ENCODE assay signal across 26 cellular contexts in genomic region chr12:120032242-120032641, GRCh38. TPM values are rescaled to one million over a fixed set of nuclear protein-coding genes. Genes with fewer than 3 reads are reported as not detected.
DNase-seq lines count a peak whose midpoint lies in the region; ATAC-seq lines count a peak whose summit lies in the region.
"Had no signal": no experiment of that assay in that cellular context is flagged by ENCODE, and none has a peak within 500 bp of the region (broad histone marks: within the 10 kb centered on the region; RNA-seq: fewer than 3 reads in every experiment).

No MANE protein-coding gene starts in this region.

- no peaks in the 10 kb centered on the region for H3K27me3 Mint-ChIP-seq in activated CD4-positive, alpha-beta T cell treated with anti-CD3 and anti-CD28 coated beads for 36 hours
- no peaks in the 10 kb centered on the region for H3K27me3 Mint-ChIP-seq in activated T-cell treated with anti-CD3 and anti-CD28 coated beads, Interleukin-2, amount 50 U/mL, for 72 hours (ENCODE audit: low read depth)
- H3K27me3 Mint-ChIP-seq in activated naive CD8-positive, alpha-beta T cell treated with anti-CD3 and anti-CD28 coated beads for 36 hours = no peaks in the 10 kb centered on the region
- no peaks in the 10 kb centered on the region for H3K27me3 Mint-ChIP-seq in stimulated activated naive CD8-positive, alpha-beta T cell treated with anti-CD3 and anti-CD28 coated beads, Interleukin-15, amount 100 ng/mL, for 72 hours
- H3K27me3 Mint-ChIP-seq: B cell had no signal

- H3K4me1 Mint-ChIP-seq in activated CD4-positive, alpha-beta T cell treated with anti-CD3 and anti-CD28 coated beads for 36 hours = peaks cover 28% of the 10 kb centered on the region
- peaks cover 24% of the 10 kb centered on the region for H3K4me1 Mint-ChIP-seq in activated T-cell treated with anti-CD3 and anti-CD28 coated beads, Interleukin-2, amount 50 U/mL, for 72 hours (ENCODE audit: low read depth)
- peaks cover 21% of the 10 kb centered on the region for H3K4me1 Mint-ChIP-seq in activated naive CD8-positive, alpha-beta T cell treated with anti-CD3 and anti-CD28 coated beads for 36 hours
- H3K4me1 Mint-ChIP-seq in stimulated activated naive CD8-positive, alpha-beta T cell treated with anti-CD3 and anti-CD28 coated beads, Interleukin-15, amount 100 ng/mL, for 72 hours = peaks cover 17% of the 10 kb centered on the region
- H3K4me1 Mint-ChIP-seq: B cell had no signal

- POLR2A ChIA-PET in activated CD4-positive, alpha-beta T cell treated with anti-CD3 and anti-CD28 coated beads for 36 hours (lab: Charles Lee) = interaction anchor here (0.6 kb wide), 1 partner anchor 208 kb away, joined by 4 read pairs; no protein-coding TSS in a partner anchor

- H3K27me3 ChIP-seq in H7 (ENCODE audit: control insufficient read depth, insufficient read depth, low read length) = no peaks in the 10 kb centered on the region

- peak; percentile 57 for ATAC-seq in activated CD4-positive, alpha-beta T cell treated with anti-CD3 and anti-CD28 coated beads for 36 hours
- no peak for ATAC-seq in activated T-cell treated with anti-CD3 and anti-CD28 coated beads, Interleukin-2, amount 50 U/mL, for 72 hours (replicated peaks in 1 of 2)
- ATAC-seq in stimulated activated naive CD8-positive, alpha-beta T cell treated with anti-CD3 and anti-CD28 coated beads, Interleukin-15, amount 100 ng/mL, for 72 hours = peak; percentile 63
- ATAC-seq: CD8-positive, alpha-beta T cell; PC-3 had no signal

- no peaks in the 10 kb centered on the region for H3K9me3 Mint-ChIP-seq in activated CD4-positive, alpha-beta T cell treated with anti-CD3 and anti-CD28 coated beads for 36 hours (ENCODE audit: low read depth)
- no peaks in the 10 kb centered on the region for H3K9me3 Mint-ChIP-seq in activated T-cell treated with anti-CD3 and anti-CD28 coated beads, Interleukin-2, amount 50 U/mL, for 72 hours
- H3K9me3 Mint-ChIP-seq in activated naive CD8-positive, alpha-beta T cell treated with anti-CD3 and anti-CD28 coated beads for 36 hours = no peaks in the 10 kb centered on the region
- H3K9me3 Mint-ChIP-seq in stimulated activated naive CD8-positive, alpha-beta T cell treated with anti-CD3 and anti-CD28 coated beads, Interleukin-15, amount 100 ng/mL, for 72 hours = no peaks in the 10 kb centered on the region
- H3K9me3 Mint-ChIP-seq: CD8-positive, alpha-beta T cell had no signal

- CTCF ChIA-PET in activated CD4-positive, alpha-beta T cell treated with anti-CD3 and anti-CD28 coated beads for 36 hours (lab: Charles Lee) = interaction anchor here (0.6 to 1.4 kb wide), 7 partner anchors 9 to 1148 kb away, joined by 3 to 6 read pairs (median 3); no protein-coding TSS in a partner anchor

- H3K36me3 Mint-ChIP-seq in activated CD4-positive, alpha-beta T cell treated with anti-CD3 and anti-CD28 coated beads for 36 hours (ENCODE audit: low read depth) = peaks cover 44% of the 10 kb centered on the region
- H3K36me3 Mint-ChIP-seq in activated T-cell treated with anti-CD3 and anti-CD28 coated beads, Interleukin-2, amount 50 U/mL, for 72 hours (ENCODE audit: insufficient read depth in 2 of 2) = peaks cover 5 to 17% of the 10 kb centered on the region in 2 donors
- H3K36me3 Mint-ChIP-seq in activated naive CD8-positive, alpha-beta T cell treated with anti-CD3 and anti-CD28 coated beads for 36 hours = peaks cover 23% of the 10 kb centered on the region

- H3K4me3 ChIP-seq in H7 (ENCODE audit: insufficient read depth, low read depth, low read length) = no peak overlapping the region

- intact Hi-C loops in activated CD4-positive, alpha-beta T cell treated with anti-CD3 and anti-CD28 coated beads for 36 hours (cut with DNase I, micrococcal nuclease) = loop anchor here in 1 of 2 experiments (2.0 kb wide), 1 partner anchor 15 kb away; no protein-coding TSS in a partner anchor

- no peak overlapping the region for H3K4me3 Mint-ChIP-seq in activated CD4-positive, alpha-beta T cell treated with anti-CD3 and anti-CD28 coated beads for 36 hours
- no peak overlapping the region for H3K4me3 Mint-ChIP-seq in activated T-cell treated with anti-CD3 and anti-CD28 coated beads, Interleukin-2, amount 50 U/mL, for 72 hours
- no peak overlapping the region for H3K4me3 Mint-ChIP-seq in activated naive CD8-positive, alpha-beta T cell treated with anti-CD3 and anti-CD28 coated beads for 36 hours
- peak overlapping the region in 1 of 2 donors; percentile 36 for H3K4me3 Mint-ChIP-seq in stimulated activated naive CD8-positive, alpha-beta T cell treated with anti-CD3 and anti-CD28 coated beads, Interleukin-15, amount 100 ng/mL, for 72 hours
- H3K4me3 Mint-ChIP-seq: B cell; CD8-positive, alpha-beta T cell had no signal

- DNase-seq in activated CD4-positive, alpha-beta T cell treated with anti-CD3 and anti-CD28 coated beads for 36 hours = no peak
- DNase-seq in activated CD4-positive, alpha-beta T cell treated with anti-CD3 and anti-CD28 coated beads, Interleukin-2, amount 50 U/mL, for 4 hours = no peak
- no peak for DNase-seq in activated T-cell treated with anti-CD3 and anti-CD28 coated beads, Interleukin-2, amount 50 U/mL, for 72 hours
- DNase-seq in activated T-cell treated with anti-CD3 and anti-CD28 coated beads, Interleukin-2, amount 50 U/mL, for 1 hour = no peak
- DNase-seq in activated naive CD8-positive, alpha-beta T cell treated with anti-CD3 and anti-CD28 coated beads for 36 hours = no peak
- DNase-seq in stimulated activated naive CD8-positive, alpha-beta T cell treated with anti-CD3 and anti-CD28 coated beads, Interleukin-15, amount 100 ng/mL, for 72 hours = no peak
- no peak for DNase-seq in H7
- DNase-seq: Caco-2; CD8-positive, alpha-beta T cell; DMS79; EL; GDM1; GOT3; HCEC 1CT; KBM-7; MV-4-11; NCI-H1105; NCI-H1436 treated with DMSO at 0.1 percent for 48 hours; NCI-H1930; NCI-H2107; NCI-H446; NCI-H524 treated with DMSO at 0.1 percent for 48 hours; NCI-H774; PC-3 had no signal

- no peaks in the 10 kb centered on the region for H3K36me3 ChIP-seq in H7 (replicated peaks; ENCODE audit: control insufficient read depth, insufficient read depth, low read length)

- H3K27ac Mint-ChIP-seq in activated CD4-positive, alpha-beta T cell treated with anti-CD3 and anti-CD28 coated beads for 36 hours = peak overlapping the region; percentile 68
- peak overlapping the region; percentile 79 for H3K27ac Mint-ChIP-seq in activated T-cell treated with anti-CD3 and anti-CD28 coated beads, Interleukin-2, amount 50 U/mL, for 72 hours
- peak overlapping the region; percentile 83 for H3K27ac Mint-ChIP-seq in activated naive CD8-positive, alpha-beta T cell treated with anti-CD3 and anti-CD28 coated beads for 36 hours
- H3K27ac Mint-ChIP-seq in stimulated activated naive CD8-positive, alpha-beta T cell treated with anti-CD3 and anti-CD28 coated beads, Interleukin-15, amount 100 ng/mL, for 72 hours = peak overlapping the region in 1 of 2 donors; percentile 19
- H3K27ac Mint-ChIP-seq: B cell; CD8-positive, alpha-beta T cell had no signal

RNA-seq across cellular contexts. Expression of gene BICDL1, which starts 43.2 kb away (rescaled TPM):
- 100 to 1,000 TPM; 106 to 132 TPM for total RNA-seq in activated CD4-positive, alpha-beta T cell treated with anti-CD3 and anti-CD28 coated beads for 36 hours
- total RNA-seq in activated T-cell treated with anti-CD3 and anti-CD28 coated beads, Interleukin-2, amount 50 U/mL, for 72 hours = 100 to 1,000 TPM; 154 to 180 TPM
- 10 to 100 TPM; 62.7 to 63.7 TPM for total RNA-seq in activated naive CD8-positive, alpha-beta T cell treated with anti-CD3 and anti-CD28 coated beads for 36 hours
- 12.3 and 15.7 TPM in 2 replicates for total RNA-seq in H7 (2014; rRNA removed; shearing (Covaris generic))
- total RNA-seq: LHCN-M2 had no signal

Comparison
In these comparisons a context has a peak if more than half of its experiments do, and no peak if none do; other contexts are left out.
1. ATAC-seq: peak in activated CD4-positive, alpha-beta T cell treated with anti-CD3 and anti-CD28 coated beads for 36 hours (single experiment) and stimulated activated naive CD8-positive, alpha-beta T cell treated with anti-CD3 and anti-CD28 coated beads, Interleukin-15, amount 100 ng/mL, for 72 hours (single experiment); none in activated T-cell treated with anti-CD3 and anti-CD28 coated beads, Interleukin-2, amount 50 U/mL, for 72 hours (0 of 2).